Comparison of ENCODE assay signal across 20 cellular contexts in genomic region chr1:17466359-17466758, GRCh38.
"Had no signal": no experiment of that assay in that cellular context is flagged by ENCODE, and none has a peak within 500 bp of the region (broad histone marks: within the 10 kb centered on the region; RNA-seq: fewer than 3 reads in every experiment).

No MANE protein-coding gene starts in this region.

- H3K4me2 ChIP-seq: KMS-11, SK-N-SH had no signal

- H3K9me3 ChIP-seq: SK-N-SH had no signal

- H3K9me2 ChIP-seq: SK-N-SH had no signal

- DNase-seq: IMR-90, Kasumi-1, MM.1S, NCI-H1092 treated with DMSO at 0.1 percent for 48 hours, NCI-H1436, NCI-H187, NCI-H2029, NCI-H2081 treated with DMSO at 0.1 percent for 48 hours, NCI-H2171, NCI-H226, NCI-H446, NCI-H510A, NCI-H524 treated with DMSO at 0.1 percent for 48 hours, NCI-H69, NCI-H774, SHP77, SK-N-SH, SW 1271 had no signal

- H3K27ac ChIP-seq: KMS-11, RWPE1 had no signal

- H3K9ac ChIP-seq: KMS-11, SK-N-SH had no signal
